ENCODE assay signal across 9 cellular contexts in the genomic region with DNA sequence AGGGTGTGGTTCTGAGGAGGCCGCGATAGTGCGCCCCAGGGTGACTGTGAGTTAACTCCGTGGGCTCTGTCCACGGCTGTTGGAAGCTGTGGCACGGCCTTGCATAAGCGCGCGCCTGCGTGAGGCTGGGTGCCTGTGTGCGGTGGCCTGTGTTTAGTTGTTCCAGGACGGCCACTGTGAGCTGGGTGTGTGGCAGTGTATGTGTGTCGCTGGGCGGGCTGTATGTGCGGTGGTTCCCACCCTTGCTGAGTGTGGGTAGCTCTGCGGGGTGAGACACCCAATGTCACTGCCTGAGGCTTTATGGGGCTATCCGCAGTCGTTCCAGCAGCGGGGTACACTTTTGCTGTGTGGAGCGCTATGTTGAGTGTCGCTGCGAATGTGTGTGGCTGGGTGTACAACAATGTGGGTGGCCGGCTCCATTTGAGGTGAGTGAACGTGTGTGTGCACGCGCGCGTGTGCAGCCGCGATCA. TPM values are rescaled to one million over a fixed set of nuclear protein-coding genes. Genes with fewer than 3 reads are reported as not detected.
DNase-seq lines count a peak whose midpoint lies in the region; ATAC-seq and TF ChIP-seq lines count a peak whose summit lies in the region.
"Had no signal": no experiment of that assay in that cellular context is flagged by ENCODE, and none has a peak within 500 bp of the region (broad histone marks: within the 10 kb centered on the region; RNA-seq: fewer than 3 reads in every experiment).

No MANE protein-coding gene starts in this region.

- H3K4me3 ChIP-seq in Caco-2 (ENCODE audit: low read depth, low read length) (peak overlapping the region; percentile 85), cardiac muscle cell (peak overlapping the region; percentile 43)

- H3K27ac ChIP-seq in cardiac muscle cell: no peak overlapping the region

- no peaks in the 10 kb centered on the region for H3K27me3 Mint-ChIP-seq in Caco-2 (ENCODE audit: insufficient read depth, unreplicated experiment)
- peaks cover 5% of the 10 kb centered on the region for H3K27me3 Mint-ChIP-seq in activated T-helper 1 cell treated with anti-CD3 and anti-CD28 coated beads, Interleukin-12 subunit alpha, Interleukin-12 subunit beta, Interleukin-2, Interleukin-4 antibody, amounts not matched to agents 30 ng/mL and 10 ng/mL and 1 ng/mL, durations not matched to agents 14 hours and 24 hours and 36 hours (ENCODE audit: insufficient read depth)

- peak overlapping the region; percentile 89 for H3K4me3 Mint-ChIP-seq in Caco-2 (ENCODE audit: unreplicated experiment)
- H3K4me3 Mint-ChIP-seq in activated T-helper 1 cell treated with anti-CD3 and anti-CD28 coated beads, Interleukin-12 subunit alpha, Interleukin-12 subunit beta, Interleukin-2, Interleukin-4 antibody, amounts not matched to agents 30 ng/mL and 10 ng/mL and 1 ng/mL, durations not matched to agents 14 hours and 24 hours and 36 hours: peak overlapping the region; percentile 82

- H3K4me1 ChIP-seq in Caco-2: peaks cover 37% of the 10 kb centered on the region
- peaks cover 13% of the 10 kb centered on the region for H3K4me1 ChIP-seq in cardiac muscle cell (ENCODE audit: low read depth)

- H3K27me3 ChIP-seq in Caco-2 (replicated peaks; ENCODE audit: control insufficient read depth, insufficient read depth, low read length) (no peaks in the 10 kb centered on the region), cardiac muscle cell (no peaks in the 10 kb centered on the region)

- H3K36me3 Mint-ChIP-seq in Caco-2 (ENCODE audit: insufficient read depth, unreplicated experiment): peaks cover 18% of the 10 kb centered on the region
- peaks cover 4% of the 10 kb centered on the region for H3K36me3 Mint-ChIP-seq in activated T-helper 1 cell treated with anti-CD3 and anti-CD28 coated beads, Interleukin-12 subunit alpha, Interleukin-12 subunit beta, Interleukin-2, Interleukin-4 antibody, amounts not matched to agents 30 ng/mL and 10 ng/mL and 1 ng/mL, durations not matched to agents 14 hours and 24 hours and 36 hours (ENCODE audit: low read depth)

- no peak for TF ChIP-seq CTCF in Caco-2 (IDR thresholded peaks at IDR 0.05; ENCODE audit: insufficient read depth in 1 of 2, low read depth in 1 of 2, low read length in 1 of 2, severe bottlenecking in 1 of 2, unreplicated experiment in 1 of 2)
- no peak for TF ChIP-seq CTCF in cardiac muscle cell (IDR thresholded peaks at IDR 0.05; ENCODE audit: low read depth, low read length)
- no peak for TF ChIP-seq CTCF in GM10248 (IDR thresholded peaks at IDR 0.05; ENCODE audit: control extremely low read depth, extremely low read depth, low read depth, missing control alignments)

- no TSS peak for BruUV-seq in Caco-2 (replicated peaks; lab: Mats Ljungman, UMichigan)

- H3K36me3 ChIP-seq in Caco-2 (ENCODE audit: control insufficient read depth, insufficient read depth, low read length) (no peaks in the 10 kb centered on the region), cardiac muscle cell (no peaks in the 10 kb centered on the region)

- peaks cover 7% of the 10 kb centered on the region for H3K4me1 Mint-ChIP-seq in Caco-2 (ENCODE audit: low read depth, unreplicated experiment)
- H3K4me1 Mint-ChIP-seq in activated T-helper 1 cell treated with anti-CD3 and anti-CD28 coated beads, Interleukin-12 subunit alpha, Interleukin-12 subunit beta, Interleukin-2, Interleukin-4 antibody, amounts not matched to agents 30 ng/mL and 10 ng/mL and 1 ng/mL, durations not matched to agents 14 hours and 24 hours and 36 hours (ENCODE audit: low read depth): peaks cover 77% of the 10 kb centered on the region

- DNase-seq in Caco-2 (no peak), cardiac muscle cell (ENCODE audit: low read depth in 1 of 2, low spot score in 1 of 2) (no peak), retina (peak; percentile 90), NCI-H1092 (lab: John Stamatoyannopoulos, UW) (no peak), GM10248 (ENCODE audit: extremely low spot score) (no peak), NCI-H1105 treated with DMSO at 0.1 percent for 48 hours (lab: John Stamatoyannopoulos, UW) (no peak)
- no peak for DNase-seq in activated T-helper 1 cell treated with anti-CD3 and anti-CD28 coated beads, Interleukin-12 subunit alpha, Interleukin-12 subunit beta, Interleukin-2, Interleukin-4 antibody, amounts not matched to agents 30 ng/mL and 10 ng/mL and 1 ng/mL, durations not matched to agents 14 hours and 24 hours and 36 hours (ENCODE audit: low spot score)

- intact Hi-C loops in Caco-2 (cut with micrococcal nuclease; ENCODE audit: unreplicated experiment): loop anchor here (1.0 kb wide), 1 partner anchor 20 kb away; the partner anchor contains the start of gene ISYNA1
- intact Hi-C loops in activated T-helper 1 cell treated with anti-CD3 and anti-CD28 coated beads, Interleukin-12 subunit alpha, Interleukin-12 subunit beta, Interleukin-2, Interleukin-4 antibody, amounts not matched to agents 30 ng/mL and 10 ng/mL and 1 ng/mL, durations not matched to agents 14 hours and 24 hours and 36 hours (cut with micrococcal nuclease): loop anchor here (2.0 to 5.0 kb wide), 5 partner anchors 126 to 500 kb away; partner anchors contain the start of genes COPE, DDX49 and MPV17L2

- no peaks in the 10 kb centered on the region for H3K9me3 Mint-ChIP-seq in Caco-2 (ENCODE audit: unreplicated experiment)
- no peaks in the 10 kb centered on the region for H3K9me3 Mint-ChIP-seq in activated T-helper 1 cell treated with anti-CD3 and anti-CD28 coated beads, Interleukin-12 subunit alpha, Interleukin-12 subunit beta, Interleukin-2, Interleukin-4 antibody, amounts not matched to agents 30 ng/mL and 10 ng/mL and 1 ng/mL, durations not matched to agents 14 hours and 24 hours and 36 hours

- CTCF ChIA-PET in Caco-2 (lab: Charles Lee): interaction anchor here (0.6 to 2.7 kb wide), 13 partner anchors 17 to 321 kb away, joined by 3 to 15 read pairs (median 4); partner anchors contain the start of genes GDF15 and LSM4
- CTCF ChIA-PET in GM10248 (lab: Yijun Ruan, JAX): interaction anchor here (0.7 to 16.0 kb wide), 12 partner anchors 8 to 171 kb away, joined by 3 to 380 read pairs (median 6); partner anchors contain the start of genes GDF15, JUND and LRRC25

- H3K9me3 ChIP-seq in Caco-2: no peaks in the 10 kb centered on the region
- H3K9me3 ChIP-seq in cardiac muscle cell (ENCODE audit: low read depth): no peaks in the 10 kb centered on the region

- peak overlapping the region; percentile 19 for H3K27ac Mint-ChIP-seq in Caco-2 (ENCODE audit: unreplicated experiment)
- H3K27ac Mint-ChIP-seq in activated T-helper 1 cell treated with anti-CD3 and anti-CD28 coated beads, Interleukin-12 subunit alpha, Interleukin-12 subunit beta, Interleukin-2, Interleukin-4 antibody, amounts not matched to agents 30 ng/mL and 10 ng/mL and 1 ng/mL, durations not matched to agents 14 hours and 24 hours and 36 hours: peak overlapping the region; percentile 82

- ATAC-seq in HG03442 (IDR thresholded peaks at IDR 0.05; ENCODE audit: unreplicated experiment): peak; percentile 2

- POLR2A ChIA-PET in Caco-2 (lab: Charles Lee): interaction anchor here (0.5 to 4.0 kb wide), 5 partner anchors 33 to 170 kb away, joined by 3 to 32 read pairs (median 5); partner anchors contain the start of genes GDF15, JUND and LSM4
- POLR2A ChIA-PET in GM10248 (lab: Yijun Ruan, JAX): interaction anchor here (0.6 to 1.6 kb wide), 5 partner anchors 90 to 560 kb away, joined by 3 to 12 read pairs (median 3); partner anchors contain the start of genes COPE and JUND

RNA-seq across cellular contexts. Expression of gene SSBP4, which starts 0.4 kb away (rescaled TPM):
- 46.2 and 49.4 TPM in 2 replicates for total RNA-seq in Caco-2 (2022)
- total RNA-seq in activated T-helper 1 cell treated with anti-CD3 and anti-CD28 coated beads, Interleukin-12 subunit alpha, Interleukin-12 subunit beta, Interleukin-2, Interleukin-4 antibody, amounts not matched to agents 30 ng/mL and 10 ng/mL and 1 ng/mL, durations not matched to agents 14 hours and 24 hours and 36 hours: 135 and 141 TPM in 2 replicates
- 154 and 180 TPM in 2 replicates for total RNA-seq in cardiac muscle cell
- polyA plus RNA-seq in cardiac muscle cell: 151 and 175 TPM in 2 replicates

RNA-seq across cellular contexts. Expression of gene ISYNA1, which starts 19.2 kb away (rescaled TPM):
- total RNA-seq in Caco-2 (2022): 65.3 and 67.3 TPM in 2 replicates
- total RNA-seq in activated T-helper 1 cell treated with anti-CD3 and anti-CD28 coated beads, Interleukin-12 subunit alpha, Interleukin-12 subunit beta, Interleukin-2, Interleukin-4 antibody, amounts not matched to agents 30 ng/mL and 10 ng/mL and 1 ng/mL, durations not matched to agents 14 hours and 24 hours and 36 hours: 9.0 and 10.7 TPM in 2 replicates
- 218 and 298 TPM in 2 replicates for total RNA-seq in cardiac muscle cell
- 370 and 442 TPM in 2 replicates for polyA plus RNA-seq in cardiac muscle cell

RNA-seq across cellular contexts. Expression of gene LRRC25, which starts 21.3 kb away (rescaled TPM):
- total RNA-seq in Caco-2 (2022): not detected in 2 replicates
- not detected in 2 replicates for total RNA-seq in activated T-helper 1 cell treated with anti-CD3 and anti-CD28 coated beads, Interleukin-12 subunit alpha, Interleukin-12 subunit beta, Interleukin-2, Interleukin-4 antibody, amounts not matched to agents 30 ng/mL and 10 ng/mL and 1 ng/mL, durations not matched to agents 14 hours and 24 hours and 36 hours
- 0.04 TPM in 1 of 2 replicates, not detected in the other for total RNA-seq in cardiac muscle cell
- polyA plus RNA-seq in cardiac muscle cell: not detected in 2 replicates
- total RNA-seq: NCI-H460 had no signal

RNA-seq across cellular contexts. Expression of gene GDF15, which starts 32.8 kb away (rescaled TPM):
- total RNA-seq in Caco-2 (2022) (55.3 and 56.1 TPM in 2 replicates), cardiac muscle cell (2.9 and 10.0 TPM in 2 replicates)
- not detected in 2 replicates for total RNA-seq in activated T-helper 1 cell treated with anti-CD3 and anti-CD28 coated beads, Interleukin-12 subunit alpha, Interleukin-12 subunit beta, Interleukin-2, Interleukin-4 antibody, amounts not matched to agents 30 ng/mL and 10 ng/mL and 1 ng/mL, durations not matched to agents 14 hours and 24 hours and 36 hours
- polyA plus RNA-seq in cardiac muscle cell: 2.4 and 8.2 TPM in 2 replicates
